9 cellular contexts compared by ENCODE assay signal in genomic region chr16:3612510-3613466, GRCh38. TPM values are rescaled to one million over a fixed set of nuclear protein-coding genes. Genes with fewer than 3 reads are reported as not detected.
A peak's percentile ranks its signal among the peaks of the same experiment; 100 is the strongest.
DNase-seq lines count a peak whose midpoint lies in the region; ATAC-seq and TF ChIP-seq lines count a peak whose summit lies in the region.
"Had no signal": no experiment of that assay in that cellular context is flagged by ENCODE, and none has a peak within 500 bp of the region (broad histone marks: within the 10 kb centered on the region; RNA-seq: fewer than 3 reads in every experiment).

No MANE protein-coding gene starts in this region.

- intact Hi-C loops in left ventricle myocardium inferior (cut with micrococcal nuclease): no loop called here
- intact Hi-C loops in Right ventricle myocardium inferior (cut with DNase I): no loop called here
- intact Hi-C loops in lower lobe of right lung (cut with DNase I): no loop called here

- WGBS in urinary bladder: 70% methylated on average over 34 of the region's 34 CpGs

- H3K4me3 Mint-ChIP-seq in activated naive CD8-positive, alpha-beta T cell treated with anti-CD3 and anti-CD28 coated beads, Interleukin-2, amount 50 U/mL, for 24 hours: peak overlapping the region; percentile 100

- no peaks in the 10 kb centered on the region for H3K9me3 Mint-ChIP-seq in activated naive CD8-positive, alpha-beta T cell treated with anti-CD3 and anti-CD28 coated beads, Interleukin-2, amount 50 U/mL, for 24 hours

- DNase-seq in left ventricle myocardium inferior: no peak
- no peak for DNase-seq in Right ventricle myocardium inferior (ENCODE audit: missing footprints)
- DNase-seq in activated naive CD8-positive, alpha-beta T cell treated with anti-CD3 and anti-CD28 coated beads, Interleukin-2, amount 50 U/mL, for 24 hours: no peak
- no peak for DNase-seq in lower lobe of right lung
- no peak for DNase-seq in occipital lobe (lab: John Stamatoyannopoulos, UW)

- H3K9me3 ChIP-seq in left ventricle myocardium inferior (replicated peaks) (no peaks in the 10 kb centered on the region), lower lobe of right lung (no peaks in the 10 kb centered on the region)

- H3K27ac ChIP-seq in left ventricle myocardium inferior (replicated peaks): no peak overlapping the region
- no peak overlapping the region for H3K27ac ChIP-seq in lower lobe of right lung
- no peak overlapping the region for H3K27ac ChIP-seq in urinary bladder (ENCODE audit: low read depth)

- no peaks in the 10 kb centered on the region for H3K27me3 Mint-ChIP-seq in activated naive CD8-positive, alpha-beta T cell treated with anti-CD3 and anti-CD28 coated beads, Interleukin-2, amount 50 U/mL, for 24 hours

- no peaks in the 10 kb centered on the region for H3K27me3 ChIP-seq in left ventricle myocardium inferior (ENCODE audit: low read depth)
- H3K27me3 ChIP-seq in lower lobe of right lung (ENCODE audit: low read depth): no peaks in the 10 kb centered on the region

- TF ChIP-seq CTCF in left ventricle myocardium inferior (IDR thresholded peaks at IDR 0.05; ENCODE audit: borderline replicate concordance) (no peak), lower lobe of right lung (IDR thresholded peaks at IDR 0.05) (no peak)

- H3K4me1 ChIP-seq in left ventricle myocardium inferior (peaks cover 36% of the 10 kb centered on the region), lower lobe of right lung (peaks cover 24% of the 10 kb centered on the region), urinary bladder (ENCODE audit: insufficient read depth) (no peaks in the 10 kb centered on the region)

- ATAC-seq in Right ventricle myocardium inferior (no peak), lower lobe of right lung (no peak), GM21390 (IDR thresholded peaks at IDR 0.05; ENCODE audit: unreplicated experiment) (no peak), HG02870 (IDR thresholded peaks at IDR 0.05; ENCODE audit: unreplicated experiment) (no peak)
- ATAC-seq in activated naive CD8-positive, alpha-beta T cell treated with anti-CD3 and anti-CD28 coated beads, Interleukin-2, amount 50 U/mL, for 24 hours: no peak

- H3K36me3 ChIP-seq in left ventricle myocardium inferior (peaks cover 8% of the 10 kb centered on the region), lower lobe of right lung (peaks cover 5% of the 10 kb centered on the region), urinary bladder (ENCODE audit: insufficient read depth) (no peaks in the 10 kb centered on the region)

- peaks cover 47% of the 10 kb centered on the region for H3K4me1 Mint-ChIP-seq in activated naive CD8-positive, alpha-beta T cell treated with anti-CD3 and anti-CD28 coated beads, Interleukin-2, amount 50 U/mL, for 24 hours

- peak overlapping the region; percentile 45 for H3K27ac Mint-ChIP-seq in activated naive CD8-positive, alpha-beta T cell treated with anti-CD3 and anti-CD28 coated beads, Interleukin-2, amount 50 U/mL, for 24 hours

- H3K36me3 Mint-ChIP-seq in activated naive CD8-positive, alpha-beta T cell treated with anti-CD3 and anti-CD28 coated beads, Interleukin-2, amount 50 U/mL, for 24 hours (ENCODE audit: low read depth): peaks cover 27% of the 10 kb centered on the region

- H3K4me3 ChIP-seq in left ventricle myocardium inferior (peak overlapping the region; percentile 75), lower lobe of right lung (peak overlapping the region; percentile 93), urinary bladder (ENCODE audit: low read depth, low read length) (peak overlapping the region; percentile 62)

RNA-seq across cellular contexts. Expression of gene SLX4, which starts 1.4 kb away (rescaled TPM):
- total RNA-seq in left ventricle myocardium inferior (2.5 TPM), Right ventricle myocardium inferior (3.3 TPM), lower lobe of right lung (5.7 TPM), urinary bladder (4.4 TPM), occipital lobe (6.2 TPM)
- 2.7 TPM for polyA plus RNA-seq in urinary bladder

RNA-seq across cellular contexts. Expression of gene NLRC3, which starts 35.6 kb away (rescaled TPM):
- total RNA-seq in left ventricle myocardium inferior (0.93 TPM), Right ventricle myocardium inferior (1.0 TPM), lower lobe of right lung (3.9 TPM), urinary bladder (1.2 TPM), occipital lobe (0.62 TPM)
- polyA plus RNA-seq in urinary bladder: 0.49 TPM
- total RNA-seq: myocyte had no signal

RNA-seq across cellular contexts. Expression of gene DNASE1, which starts 41.7 kb away (rescaled TPM):
- total RNA-seq in left ventricle myocardium inferior: 7.7 TPM
- 7.5 TPM for total RNA-seq in Right ventricle myocardium inferior
- total RNA-seq in lower lobe of right lung: 14.3 TPM
- total RNA-seq in urinary bladder: 25.2 TPM
- 9.4 TPM for polyA plus RNA-seq in urinary bladder
- total RNA-seq in occipital lobe: 35.9 TPM
